In genomic region chr2:127422631-127423475, GRCh38 we compare ENCODE assay signal across 7 cellular contexts. TPM values are rescaled to one million over a fixed set of nuclear protein-coding genes. Genes with fewer than 3 reads are reported as not detected.
DNase-seq lines count a peak whose midpoint lies in the region; ATAC-seq, FAIRE-seq and TF ChIP-seq lines count a peak whose summit lies in the region.

No MANE protein-coding gene starts in this region.

- no peaks in the 10 kb centered on the region for H3K9me3 Mint-ChIP-seq in activated naive CD8-positive, alpha-beta T cell treated with anti-CD3 and anti-CD28 coated beads, Interleukin-2, amount 50 U/mL, for 24 hours

- TF ChIP-seq POLR2A in H54 (IDR thresholded peaks at IDR 0.05; ENCODE audit: low read depth, low read length): no peak

- H3K36me3 Mint-ChIP-seq in activated naive CD8-positive, alpha-beta T cell treated with anti-CD3 and anti-CD28 coated beads, Interleukin-2, amount 50 U/mL, for 24 hours (ENCODE audit: low read depth): no peaks in the 10 kb centered on the region

- H3K9ac ChIP-seq in iPS-20b (ENCODE audit: low read depth, low read length): no peak overlapping the region

- 5% methylated on average over 71 of the region's 71 CpGs for WGBS in thymus

- H3K27me3 ChIP-seq in iPS-20b (ENCODE audit: insufficient read depth, low read length) (peaks cover 75% of the 10 kb centered on the region), thymus (ENCODE audit: control insufficient read depth, insufficient read depth) (no peaks in the 10 kb centered on the region)

- H3K4me1 ChIP-seq in iPS-20b (ENCODE audit: insufficient read depth, low read length): peaks cover 3% of the 10 kb centered on the region; the same call in 1 of the 2 replicates
- H3K4me1 ChIP-seq in thymus (ENCODE audit: control insufficient read depth, insufficient read depth, low read length): peaks cover 5% of the 10 kb centered on the region

- no peak overlapping the region for H3K27ac Mint-ChIP-seq in activated naive CD8-positive, alpha-beta T cell treated with anti-CD3 and anti-CD28 coated beads, Interleukin-2, amount 50 U/mL, for 24 hours

- H3K27me3 Mint-ChIP-seq in activated naive CD8-positive, alpha-beta T cell treated with anti-CD3 and anti-CD28 coated beads, Interleukin-2, amount 50 U/mL, for 24 hours: peaks cover 43% of the 10 kb centered on the region

- H3K27ac ChIP-seq in iPS-20b (ENCODE audit: low read length) (no peak overlapping the region), thymus (ENCODE audit: low read depth) (no peak overlapping the region)

- H3K36me3 ChIP-seq in iPS-20b (ENCODE audit: insufficient read depth, low read depth, low read length) (no peaks in the 10 kb centered on the region), thymus (ENCODE audit: control insufficient read depth, insufficient read depth) (no peaks in the 10 kb centered on the region)

- H3K4me3 Mint-ChIP-seq in activated naive CD8-positive, alpha-beta T cell treated with anti-CD3 and anti-CD28 coated beads, Interleukin-2, amount 50 U/mL, for 24 hours: no peak overlapping the region

- FAIRE-seq in H54 (lab: Jason Lieb, UNC): no peak

- peaks cover 9% of the 10 kb centered on the region for H3K4me1 Mint-ChIP-seq in activated naive CD8-positive, alpha-beta T cell treated with anti-CD3 and anti-CD28 coated beads, Interleukin-2, amount 50 U/mL, for 24 hours

- H3K9me3 ChIP-seq in iPS-20b (ENCODE audit: insufficient read depth, low read depth, low read length): no peaks in the 10 kb centered on the region
- H3K9me3 ChIP-seq in thymus (ENCODE audit: control insufficient read depth): no peaks in the 10 kb centered on the region

- no peak for TF ChIP-seq CTCF in GM20000 (IDR thresholded peaks at IDR 0.05; ENCODE audit: extremely low read depth, missing control alignments)

- DNase-seq in GM20000 (ENCODE audit: low spot score) (peak; percentile 50), NCI-H2171 treated with DMSO at 0.1 percent for 48 hours (lab: John Stamatoyannopoulos, UW) (peak; percentile 53), H54 (ENCODE audit: insufficient read length, low spot score) (no peak)
- no peak for DNase-seq in activated naive CD8-positive, alpha-beta T cell treated with anti-CD3 and anti-CD28 coated beads, Interleukin-2, amount 50 U/mL, for 24 hours

- ATAC-seq in activated naive CD8-positive, alpha-beta T cell treated with anti-CD3 and anti-CD28 coated beads, Interleukin-2, amount 50 U/mL, for 24 hours: peak; percentile 37
- no peak for ATAC-seq in HG03280 (IDR thresholded peaks at IDR 0.05; ENCODE audit: unreplicated experiment)

- H3K4me3 ChIP-seq in iPS-20b (ENCODE audit: low read length) (peak overlapping the region; percentile 69), thymus (ENCODE audit: low read length) (peak overlapping the region; percentile 42)

RNA-seq across cellular contexts. Expression of gene PROC, which starts 4.6 kb away (rescaled TPM):
- 2.5 TPM for polyA plus RNA-seq in thymus

RNA-seq across cellular contexts. Expression of gene MAP3K2, which starts 35.1 kb away (rescaled TPM):
- 16.5 TPM for polyA plus RNA-seq in thymus

Comparison
In these comparisons a context has a peak if more than half of its experiments do, and no peak if none do; other contexts are left out.
1. DNase-seq: peak in GM20000 (single experiment) and NCI-H2171 treated with DMSO at 0.1 percent for 48 hours (single experiment); none in activated naive CD8-positive, alpha-beta T cell treated with anti-CD3 and anti-CD28 coated beads, Interleukin-2, amount 50 U/mL, for 24 hours (single experiment) and H54 (single experiment).